34 cellular contexts compared by ENCODE assay signal in genomic region chr9:85984457-85984856, GRCh38.
"Had no signal": no experiment of that assay in that cellular context is flagged by ENCODE, and none has a peak within 500 bp of the region (broad histone marks: within the 10 kb centered on the region; RNA-seq: fewer than 3 reads in every experiment).

No MANE protein-coding gene starts in this region.

- H3K27ac ChIP-seq: KMS-11 had no signal

- H3K9me3 ChIP-seq: MG63 had no signal

- H3K9ac ChIP-seq: KMS-11 had no signal

- H3K4me3 ChIP-seq: MG63 had no signal

- H3K27me3 ChIP-seq: MG63 had no signal

- DNase-seq: Karpas-422, Kasumi-1, MG63, MM.1S, MV-4-11, NCI-H1048, NCI-H1092, NCI-H1092 treated with DMSO at 0.1 percent for 48 hours, NCI-H1105, NCI-H1105 treated with DMSO at 0.1 percent for 48 hours, NCI-H1417, NCI-H1417 treated with DMSO at 0.1 percent for 48 hours, NCI-H1436, NCI-H1436 treated with DMSO at 0.1 percent for 48 hours, NCI-H146, NCI-H1694, NCI-H1694 treated with DMSO at 0.1 percent for 48 hours, NCI-H187, NCI-H187 treated with DMSO at 0.1 percent for 48 hours, NCI-H1930, NCI-H2029, NCI-H2029 treated with DMSO at 0.1 percent for 48 hours, NCI-H2081, NCI-H2081 treated with DMSO at 0.1 percent for 48 hours, NCI-H2107, NCI-H2171, NCI-H2171 treated with DMSO at 0.1 percent for 48 hours, NCI-H2227 treated with DMSO at 0.1 percent for 48 hours, NCI-H226, NCI-H345, NCI-H446, NCI-H446 treated with DMSO at 0.1 percent for 48 hours, NCI-H510A had no signal
